15 cellular contexts compared by ENCODE assay signal in the genomic region with DNA sequence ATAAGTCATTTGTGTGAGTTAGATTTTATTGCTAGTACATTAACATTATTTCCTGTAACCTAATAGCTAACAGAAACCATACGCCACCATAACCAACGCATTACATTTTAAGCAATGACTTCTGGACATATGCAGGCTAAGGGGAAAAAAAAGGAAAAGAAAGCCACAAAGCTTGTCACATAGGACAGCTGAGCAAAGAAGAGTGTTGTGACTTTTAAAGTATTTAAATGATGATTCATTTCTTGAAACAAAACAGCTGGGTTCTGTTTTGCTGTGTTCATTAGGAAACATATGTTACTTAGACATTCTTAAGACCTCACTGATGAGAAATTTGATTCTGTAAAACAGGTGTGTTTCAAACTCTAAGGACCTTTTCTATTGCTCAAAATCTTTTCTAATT.
DNase-seq lines count a peak whose midpoint lies in the region; ATAC-seq and TF ChIP-seq lines count a peak whose summit lies in the region.
"Had no signal": no experiment of that assay in that cellular context is flagged by ENCODE, and none has a peak within 500 bp of the region (broad histone marks: within the 10 kb centered on the region; RNA-seq: fewer than 3 reads in every experiment).

No MANE protein-coding gene starts in this region.

- TF ChIP-seq CTCF in progenitor cell of endocrine pancreas (IDR thresholded peaks at IDR 0.05; ENCODE audit: unreplicated experiment), result no peak

- no peak overlapping the region for H3K4me3 Mint-ChIP-seq in progenitor cell of endocrine pancreas (ENCODE audit: low read depth)
- H3K4me3 Mint-ChIP-seq: activated T-cell treated with anti-CD3 and anti-CD28 coated beads, Interleukin-2, amount 50 U/mL, for 24 hours; CD14-positive monocyte; T-helper 17 cell had no signal

- no peaks in the 10 kb centered on the region for H3K4me1 Mint-ChIP-seq in progenitor cell of endocrine pancreas (ENCODE audit: low read depth)
- H3K4me1 Mint-ChIP-seq: CD14-positive monocyte, T-helper 17 cell had no signal

- ATAC-seq in GM18511 (IDR thresholded peaks at IDR 0.05; ENCODE audit: unreplicated experiment) (peak; percentile 94), GM21447 (IDR thresholded peaks at IDR 0.05; ENCODE audit: unreplicated experiment) (peak; percentile 91), HG03095 (IDR thresholded peaks at IDR 0.05; ENCODE audit: unreplicated experiment) (peak; percentile 97)
- ATAC-seq: K562, T-helper 17 cell had no signal

- H3K27me3 ChIP-seq in adipocyte (replicated peaks; ENCODE audit: control insufficient read depth, insufficient read depth, low read length), result no peaks in the 10 kb centered on the region

- DNase-seq in adipocyte (ENCODE audit: low read depth), result peak; percentile 10
- no peak for DNase-seq in hippocampal formation (lab: John Stamatoyannopoulos, UW)
- DNase-seq in mesenteric fat pad (ENCODE audit: low spot score), result no peak
- DNase-seq in NCI-H2081 (lab: John Stamatoyannopoulos, UW), result no peak
- DNase-seq in progenitor cell of endocrine pancreas (ENCODE audit: low spot score, unreplicated experiment), result no peak
- DNase-seq: activated T-cell treated with anti-CD3 and anti-CD28 coated beads, Interleukin-2, amount 50 U/mL, for 24 hours; mesendoderm; NCI-H510A treated with DMSO at 0.1 percent for 48 hours; stimulated activated naive CD4-positive, alpha-beta T cell treated with Interleukin-2 at 50 U/mL for 16 hours; T-helper 17 cell had no signal

- no peak overlapping the region for H3K9ac ChIP-seq in adipocyte (ENCODE audit: low read length)

- no peak overlapping the region for H3K27ac Mint-ChIP-seq in progenitor cell of endocrine pancreas
- H3K27ac Mint-ChIP-seq: activated T-cell treated with anti-CD3 and anti-CD28 coated beads, Interleukin-2, amount 50 U/mL, for 24 hours; CD14-positive monocyte; T-helper 17 cell had no signal

- H3K4me1 ChIP-seq in adipocyte (ENCODE audit: control insufficient read depth, insufficient read depth, low read length), result peaks cover 3% of the 10 kb centered on the region

- H3K36me3 Mint-ChIP-seq in progenitor cell of endocrine pancreas (ENCODE audit: insufficient read depth), result no peaks in the 10 kb centered on the region
- H3K36me3 Mint-ChIP-seq: CD14-positive monocyte had no signal

- no peak overlapping the region for H3K4me3 ChIP-seq in adipocyte (ENCODE audit: low read length)
- H3K4me3 ChIP-seq: K562 had no signal

- H3K9me3 Mint-ChIP-seq in progenitor cell of endocrine pancreas (ENCODE audit: low read depth), result no peaks in the 10 kb centered on the region
- H3K9me3 Mint-ChIP-seq: activated T-cell treated with anti-CD3 and anti-CD28 coated beads, Interleukin-2, amount 50 U/mL, for 24 hours; CD14-positive monocyte had no signal

- no peaks in the 10 kb centered on the region for H3K27me3 Mint-ChIP-seq in progenitor cell of endocrine pancreas
- H3K27me3 Mint-ChIP-seq: activated T-cell treated with anti-CD3 and anti-CD28 coated beads, Interleukin-2, amount 50 U/mL, for 24 hours had no signal

- H3K36me3 ChIP-seq in adipocyte (ENCODE audit: control insufficient read depth, insufficient read depth, low read length, severe bottlenecking), result no peaks in the 10 kb centered on the region

- no peaks in the 10 kb centered on the region for H3K9me3 ChIP-seq in adipocyte (ENCODE audit: control insufficient read depth, low read length)
